In genomic region chr12:109525279-109525585, GRCh38 we compare ENCODE assay signal across 28 cellular contexts.
"Had no signal": no experiment of that assay in that cellular context is flagged by ENCODE, and none has a peak within 500 bp of the region (broad histone marks: within the 10 kb centered on the region; RNA-seq: fewer than 3 reads in every experiment).

No MANE protein-coding gene starts in this region.

- DNase-seq: activated CD4-positive, alpha-beta memory T cell treated with anti-CD3 and anti-CD28 coated beads, Interleukin-2, amount 10 ng/mL, durations not matched to agents 7 days and 5 days; activated CD4-positive, alpha-beta T cell treated with anti-CD3 and anti-CD28 coated beads, Interleukin-2, amount 10 ng/mL, durations not matched to agents 7 days and 5 days; activated CD4-positive, CD25-positive, alpha-beta regulatory T cell; activated gamma-delta T cell treated with Interleukin-2 at 50 U/mL for 16 hours; activated naive CD4-positive, alpha-beta T cell treated with anti-CD3 and anti-CD28 coated beads, Interleukin-2, amount 10 ng/mL, durations not matched to agents 7 days and 5 days; activated naive CD8-positive, alpha-beta T cell treated with anti-CD3 and anti-CD28 coated beads for 36 hours; activated T-cell treated with anti-CD3 and anti-CD28 coated beads for 4 hours; activated T-cell treated with anti-CD3 and anti-CD28 coated beads, Interleukin-2, amount 50 U/mL, for 72 hours; brain microvascular endothelial cell; caudate nucleus; MG63; MV-4-11; NCI-H1105; NCI-H1436; NCI-H1694 treated with DMSO at 0.1 percent for 48 hours; NCI-H2029 treated with DMSO at 0.1 percent for 48 hours; NCI-H345; NCI-H510A; NCI-H69; NK-92 treated with Interleukin-12 subunit alpha and Interleukin-12 subunit beta, amount 100 ng/mL, for 24 hours; OCI-M1; RPMI8226; T-cell; T-helper 2 cell; T1000 had no signal

- H3K27me3 ChIP-seq: brain microvascular endothelial cell, MG63 had no signal

- H3K27ac ChIP-seq: brain microvascular endothelial cell, SK-N-MC had no signal

- ATAC-seq: activated T-cell treated with anti-CD3 and anti-CD28 coated beads, Interleukin-2, amount 50 U/mL, for 72 hours; Panc1; Right ventricle myocardium inferior; T-cell had no signal

- H3K4me3 ChIP-seq: MG63, SK-N-MC had no signal

- H3K9me3 ChIP-seq: MG63 had no signal
